1 cellular context compared by ENCODE assay signal in genomic region chr6:106787327-106788196, GRCh38.
TF ChIP-seq lines count a peak whose summit lies in the region.

No MANE protein-coding gene starts in this region.

TF ChIP-seq in HepG2, 621 proteins besides CTCF, POLR2A, EP300 and RAD21 (continued from another document and continues in another):
- TF ChIP-seq PAXIP1 (CRISPR knock-in tag; conservative IDR thresholded peaks at IDR 0.05) = peak; percentile 63
- TF ChIP-seq, protein P1, sequence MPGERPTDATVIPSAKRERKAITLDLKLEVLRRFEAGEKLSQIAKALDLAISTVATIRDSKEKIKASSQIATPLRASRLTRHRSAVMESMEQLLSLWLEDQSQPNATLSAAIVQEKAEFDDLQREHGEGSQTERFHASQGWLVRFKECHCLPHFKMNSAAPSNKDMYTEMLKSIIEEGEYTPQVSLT (CRISPR knock-in tag; IDR thresholded peaks at IDR 0.05; ENCODE audit: borderline replicate concordance, low read depth) = no peak
- no peak for TF ChIP-seq SRSF9 (IDR thresholded peaks at IDR 0.05; ENCODE audit: borderline replicate concordance, insufficient read depth, low read depth, low read length, poor library complexity, severe bottlenecking)
- TF ChIP-seq ZNF335 (CRISPR knock-in tag; IDR thresholded peaks at IDR 0.05) = no peak
- TF ChIP-seq ZNF441 (CRISPR knock-in tag; IDR thresholded peaks at IDR 0.05; ENCODE audit: borderline replicate concordance) = no peak
- TF ChIP-seq EHMT2 (IDR thresholded peaks at IDR 0.05; ENCODE audit: borderline replicate concordance, low read depth, low read length) = no peak; the same call in 1 of the 2 replicates
- no peak for TF ChIP-seq ZBTB21 (CRISPR knock-in tag; IDR thresholded peaks at IDR 0.05)
- no peak for TF ChIP-seq NR2F1 (CRISPR knock-in tag; IDR thresholded peaks at IDR 0.05)
- TF ChIP-seq ZNF709 (CRISPR knock-in tag; IDR thresholded peaks at IDR 0.05) = no peak; the same call in 1 of the 2 replicates
- TF ChIP-seq ZNF430 (CRISPR knock-in tag; IDR thresholded peaks at IDR 0.05) = no peak
- no peak for TF ChIP-seq ARID2 (CRISPR knock-in tag; IDR thresholded peaks at IDR 0.05; ENCODE audit: borderline replicate concordance)
- peak; percentile 47; the same call in 1 of the 2 replicates for TF ChIP-seq BCL6 (CRISPR knock-in tag; IDR thresholded peaks at IDR 0.05)
- TF ChIP-seq KMT2A (CRISPR knock-in tag; IDR thresholded peaks at IDR 0.05) = no peak
- no peak for TF ChIP-seq ZNF530 (CRISPR knock-in tag; IDR thresholded peaks at IDR 0.05; ENCODE audit: low read depth)
- no peak for TF ChIP-seq ZFP36L1 (CRISPR knock-in tag; IDR thresholded peaks at IDR 0.05)
- TF ChIP-seq, protein P2, sequence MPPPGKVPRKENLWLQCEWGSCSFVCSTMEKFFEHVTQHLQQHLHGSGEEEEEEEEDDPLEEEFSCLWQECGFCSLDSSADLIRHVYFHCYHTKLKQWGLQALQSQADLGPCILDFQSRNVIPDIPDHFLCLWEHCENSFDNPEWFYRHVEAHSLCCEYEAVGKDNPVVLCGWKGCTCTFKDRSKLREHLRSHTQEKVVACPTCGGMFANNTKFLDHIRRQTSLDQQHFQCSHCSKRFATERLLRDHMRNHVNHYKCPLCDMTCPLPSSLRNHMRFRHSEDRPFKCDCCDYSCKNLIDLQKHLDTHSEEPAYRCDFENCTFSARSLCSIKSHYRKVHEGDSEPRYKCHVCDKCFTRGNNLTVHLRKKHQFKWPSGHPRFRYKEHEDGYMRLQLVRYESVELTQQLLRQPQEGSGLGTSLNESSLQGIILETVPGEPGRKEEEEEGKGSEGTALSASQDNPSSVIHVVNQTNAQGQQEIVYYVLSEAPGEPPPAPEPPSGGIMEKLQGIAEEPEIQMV (CRISPR knock-in tag; IDR thresholded peaks at IDR 0.05; ENCODE audit: low read depth) = no peak
- no peak for TF ChIP-seq NONO (IDR thresholded peaks at IDR 0.05)
- no peak for TF ChIP-seq NONO (CRISPR knock-in tag; conservative IDR thresholded peaks at IDR 0.05)
- no peak for TF ChIP-seq ELF1 (CRISPR knock-in tag; IDR thresholded peaks at IDR 0.05)
- no peak for TF ChIP-seq ZNF569 (CRISPR knock-in tag; IDR thresholded peaks at IDR 0.05; ENCODE audit: borderline replicate concordance)
- TF ChIP-seq JUND (CRISPR knock-in tag; IDR thresholded peaks at IDR 0.05) = no peak
- TF ChIP-seq NFATC3 (CRISPR knock-in tag; IDR thresholded peaks at IDR 0.05) = no peak
- no peak for TF ChIP-seq ZNF484 (CRISPR knock-in tag; IDR thresholded peaks at IDR 0.05; ENCODE audit: borderline replicate concordance, low read depth)
- TF ChIP-seq KAT8 (CRISPR knock-in tag; IDR thresholded peaks at IDR 0.05) = no peak
- TF ChIP-seq ZNF138 (CRISPR knock-in tag; IDR thresholded peaks at IDR 0.05; ENCODE audit: low read depth) = no peak
- no peak for TF ChIP-seq ZNF777 (CRISPR knock-in tag; IDR thresholded peaks at IDR 0.05)
- TF ChIP-seq, protein P3, sequence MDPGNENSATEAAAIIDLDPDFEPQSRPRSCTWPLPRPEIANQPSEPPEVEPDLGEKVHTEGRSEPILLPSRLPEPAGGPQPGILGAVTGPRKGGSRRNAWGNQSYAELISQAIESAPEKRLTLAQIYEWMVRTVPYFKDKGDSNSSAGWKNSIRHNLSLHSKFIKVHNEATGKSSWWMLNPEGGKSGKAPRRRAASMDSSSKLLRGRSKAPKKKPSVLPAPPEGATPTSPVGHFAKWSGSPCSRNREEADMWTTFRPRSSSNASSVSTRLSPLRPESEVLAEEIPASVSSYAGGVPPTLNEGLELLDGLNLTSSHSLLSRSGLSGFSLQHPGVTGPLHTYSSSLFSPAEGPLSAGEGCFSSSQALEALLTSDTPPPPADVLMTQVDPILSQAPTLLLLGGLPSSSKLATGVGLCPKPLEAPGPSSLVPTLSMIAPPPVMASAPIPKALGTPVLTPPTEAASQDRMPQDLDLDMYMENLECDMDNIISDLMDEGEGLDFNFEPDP (CRISPR knock-in tag; conservative IDR thresholded peaks at IDR 0.05) = no peak
- TF ChIP-seq ZSCAN29 (CRISPR knock-in tag; conservative IDR thresholded peaks at IDR 0.05) = no peak
- TF ChIP-seq, protein P4, sequence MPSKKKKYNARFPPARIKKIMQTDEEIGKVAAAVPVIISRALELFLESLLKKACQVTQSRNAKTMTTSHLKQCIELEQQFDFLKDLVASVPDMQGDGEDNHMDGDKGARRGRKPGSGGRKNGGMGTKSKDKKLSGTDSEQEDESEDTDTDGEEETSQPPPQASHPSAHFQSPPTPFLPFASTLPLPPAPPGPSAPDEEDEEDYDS (CRISPR knock-in tag; IDR thresholded peaks at IDR 0.05) = no peak; the same call in 1 of the 2 replicates
- peak; percentile 43; the same call in 1 of the 2 replicates for TF ChIP-seq NCOR1 (IDR thresholded peaks at IDR 0.05; ENCODE audit: borderline replicate concordance, low read length)
- TF ChIP-seq FOXO1 (CRISPR knock-in tag; IDR thresholded peaks at IDR 0.05) = no peak
- no peak for TF ChIP-seq ZNF775 (CRISPR knock-in tag; IDR thresholded peaks at IDR 0.05; ENCODE audit: borderline replicate concordance)
- TF ChIP-seq ZNF160 (CRISPR knock-in tag; IDR thresholded peaks at IDR 0.05) = no peak
- TF ChIP-seq ZNF891 (CRISPR knock-in tag; IDR thresholded peaks at IDR 0.05) = no peak
- no peak for TF ChIP-seq CREM (IDR thresholded peaks at IDR 0.05)
- no peak for TF ChIP-seq CREM (CRISPR knock-in tag; IDR thresholded peaks at IDR 0.05)
- no peak for TF ChIP-seq SMC3 (IDR thresholded peaks at IDR 0.05; ENCODE audit: low read length)
- no peak for TF ChIP-seq ZMAT3 (CRISPR knock-in tag; conservative IDR thresholded peaks at IDR 0.05)
- peak; percentile 57 for TF ChIP-seq ISL2 (CRISPR knock-in tag; IDR thresholded peaks at IDR 0.05)
- peak; percentile 72; the same call in 1 of the 2 replicates for TF ChIP-seq HNF1A (IDR thresholded peaks at IDR 0.05; ENCODE audit: low read depth)
- peak; percentile 36; the same call in 1 of the 2 replicates for TF ChIP-seq HNF1A (CRISPR knock-in tag; IDR thresholded peaks at IDR 0.05; ENCODE audit: borderline replicate concordance)
- TF ChIP-seq CEBPZ (IDR thresholded peaks at IDR 0.05; ENCODE audit: low read length) = no peak
- TF ChIP-seq NR3C1 (CRISPR knock-in tag; IDR thresholded peaks at IDR 0.05) = no peak
- TF ChIP-seq KLF6 (CRISPR knock-in tag; IDR thresholded peaks at IDR 0.05) = no peak
- no peak for TF ChIP-seq CBX1 (IDR thresholded peaks at IDR 0.05; ENCODE audit: low read depth)
- TF ChIP-seq SKI (IDR thresholded peaks at IDR 0.05; ENCODE audit: partially characterized antibody) = no peak
- no peak for TF ChIP-seq PLRG1 (conservative IDR thresholded peaks at IDR 0.05)
- TF ChIP-seq PHB2 (IDR thresholded peaks at IDR 0.05; ENCODE audit: partially characterized antibody) = no peak
- no peak for TF ChIP-seq HDAC6 (IDR thresholded peaks at IDR 0.05; ENCODE audit: low read depth, low read length)
- no peak for TF ChIP-seq ATRX (CRISPR knock-in tag; IDR thresholded peaks at IDR 0.05; ENCODE audit: borderline replicate concordance)
- TF ChIP-seq TGIF2 (CRISPR knock-in tag; IDR thresholded peaks at IDR 0.05) = peak; percentile 78; the same call in 1 of the 2 replicates
- TF ChIP-seq MED13 (CRISPR knock-in tag; IDR thresholded peaks at IDR 0.05) = no peak
- TF ChIP-seq NFE2L1 (CRISPR knock-in tag; IDR thresholded peaks at IDR 0.05; ENCODE audit: borderline replicate concordance) = no peak
- TF ChIP-seq ZFP82 (CRISPR knock-in tag; IDR thresholded peaks at IDR 0.05; ENCODE audit: borderline replicate concordance) = no peak
- no peak for TF ChIP-seq ZSCAN9 (CRISPR knock-in tag; IDR thresholded peaks at IDR 0.05; ENCODE audit: borderline replicate concordance)
